22 cellular contexts compared by ENCODE assay signal in genomic region chr6:52696418-52696817, GRCh38. TPM values are rescaled to one million over a fixed set of nuclear protein-coding genes. Genes with fewer than 3 reads are reported as not detected.
A peak's percentile ranks its signal among the peaks of the same experiment; 100 is the strongest.
DNase-seq lines count a peak whose midpoint lies in the region; ATAC-seq and TF ChIP-seq lines count a peak whose summit lies in the region.
"Had no signal": no experiment of that assay in that cellular context is flagged by ENCODE, and none has a peak within 500 bp of the region (broad histone marks: within the 10 kb centered on the region; RNA-seq: fewer than 3 reads in every experiment).

No MANE protein-coding gene starts in this region.

- H3K4me2 ChIP-seq in Loucy (ENCODE audit: low read depth, low read length, poor library complexity, severe bottlenecking): no peak overlapping the region
- H3K4me2 ChIP-seq: GM23338 had no signal

- no peaks in the 10 kb centered on the region for H3K27me3 Mint-ChIP-seq in endodermal cell (ENCODE audit: insufficient read depth)

- TF ChIP-seq CTCF in Loucy (conservative IDR thresholded peaks at IDR 0.05; ENCODE audit: low read length) (peak; percentile 33; the same call in 1 of the 2 replicates), RWPE2 (IDR thresholded peaks at IDR 0.05; ENCODE audit: poor library complexity, severe bottlenecking) (peak; percentile 19), endodermal cell (conservative IDR thresholded peaks at IDR 0.05) (peak; percentile 44)

- H3K4me3 Mint-ChIP-seq in endodermal cell: no peak overlapping the region
- H3K4me3 Mint-ChIP-seq: GM23338 had no signal

- no peaks in the 10 kb centered on the region for H4K20me1 ChIP-seq in Loucy (ENCODE audit: insufficient read depth, low read length, poor library complexity, severe bottlenecking)

- no peaks in the 10 kb centered on the region for H3K79me2 ChIP-seq in Loucy (ENCODE audit: insufficient read depth, low read length)

- no peak overlapping the region for H3K27ac ChIP-seq in RWPE2 (ENCODE audit: poor library complexity, severe bottlenecking)
- H3K27ac ChIP-seq in endodermal cell (ENCODE audit: low read depth, low read length): no peak overlapping the region

- DNase-seq in ELR (ENCODE audit: low read depth) (peak; percentile 5), RWPE2 (ENCODE audit: low spot score) (no peak), endodermal cell (no peak), NCI-H1436 treated with DMSO at 0.1 percent for 48 hours (lab: John Stamatoyannopoulos, UW) (no peak), cerebellum (ENCODE audit: low spot score) (no peak)
- DNase-seq: BE2C; DMS53; EL; HCEC 1CT; NCI-H1105; NCI-H1694; NCI-H2081; NCI-H2171; NCI-H345; NCI-H524; NCI-H774; NK-92 treated with Interleukin-12 subunit alpha and Interleukin-12 subunit beta, amount 100 ng/mL, for 24 hours; T-helper 1 cell had no signal

- no peaks in the 10 kb centered on the region for H3K36me3 ChIP-seq in Loucy (ENCODE audit: insufficient read depth, low read length)
- no peaks in the 10 kb centered on the region for H3K36me3 ChIP-seq in RWPE2 (ENCODE audit: low read depth)
- no peaks in the 10 kb centered on the region for H3K36me3 ChIP-seq in endodermal cell (ENCODE audit: control insufficient read depth, insufficient read depth, low read length)
- H3K36me3 ChIP-seq: BE2C had no signal

- H3K9me3 ChIP-seq in Loucy (ENCODE audit: insufficient read depth, low read depth, low read length) (no peaks in the 10 kb centered on the region), RWPE2 (ENCODE audit: severe bottlenecking) (no peaks in the 10 kb centered on the region), endodermal cell (ENCODE audit: control insufficient read depth, low read length) (peaks cover 6% of the 10 kb centered on the region)
- H3K9me3 ChIP-seq: BE2C had no signal

- no peak overlapping the region for H3K27ac Mint-ChIP-seq in endodermal cell
- H3K27ac Mint-ChIP-seq: GM23338 had no signal

- no peaks in the 10 kb centered on the region for H3K36me3 Mint-ChIP-seq in endodermal cell (ENCODE audit: low read depth)

- H3K9me3 Mint-ChIP-seq in endodermal cell: no peaks in the 10 kb centered on the region
- H3K9me3 Mint-ChIP-seq: GM23338 had no signal

- no peak overlapping the region for H2AFZ ChIP-seq in Loucy (ENCODE audit: low read length)

- no peaks in the 10 kb centered on the region for H3K9me2 ChIP-seq in Loucy (replicated peaks; ENCODE audit: low read depth, low read length)

- H3K4me1 ChIP-seq in Loucy (ENCODE audit: insufficient read depth, low read length, poor library complexity, severe bottlenecking) (no peaks in the 10 kb centered on the region), RWPE2 (ENCODE audit: insufficient read depth, poor library complexity, severe bottlenecking) (no peaks in the 10 kb centered on the region), endodermal cell (ENCODE audit: control insufficient read depth, insufficient read depth, low read length) (peaks cover 2% of the 10 kb centered on the region)
- H3K4me1 ChIP-seq: BE2C had no signal

- no peaks in the 10 kb centered on the region for H3F3A ChIP-seq in Loucy (ENCODE audit: low read depth)

- WGBS in endodermal cell (ENCODE audit: insufficient coverage in 1 of 2, insufficient read length in 1 of 2), 2 experiments: 80 to 83% methylated on average over 1 to 4 of the region's 4 CpGs

- ATAC-seq in RWPE2 (ENCODE audit: low read depth) (no peak), GM19452 (IDR thresholded peaks at IDR 0.05; ENCODE audit: unreplicated experiment) (no peak), GM19035 (IDR thresholded peaks at IDR 0.05; ENCODE audit: unreplicated experiment) (no peak)
- ATAC-seq: GM23338 had no signal

- H3K4me3 ChIP-seq in Loucy (ENCODE audit: low read length, poor library complexity, severe bottlenecking) (no peak overlapping the region), RWPE2 (ENCODE audit: severe bottlenecking) (no peak overlapping the region), endodermal cell (ENCODE audit: low read length) (no peak overlapping the region)
- H3K4me3 ChIP-seq: GM23338 had no signal

- H3K9ac ChIP-seq in Loucy (ENCODE audit: low read depth, low read length, poor library complexity, severe bottlenecking) (no peak overlapping the region), endodermal cell (ENCODE audit: extremely low read depth, low read length, poor library complexity, severe bottlenecking) (no peak overlapping the region)

- no peaks in the 10 kb centered on the region for H3K27me3 ChIP-seq in Loucy (ENCODE audit: insufficient read depth, low read length, poor library complexity, severe bottlenecking)
- no peaks in the 10 kb centered on the region for H3K27me3 ChIP-seq in RWPE2 (ENCODE audit: insufficient read depth, poor library complexity, severe bottlenecking)
- no peaks in the 10 kb centered on the region for H3K27me3 ChIP-seq in endodermal cell (ENCODE audit: control insufficient read depth, insufficient read depth, low read length, poor library complexity, severe bottlenecking)
- H3K27me3 ChIP-seq: BE2C had no signal

- H3K4me1 Mint-ChIP-seq in endodermal cell: peaks cover 18% of the 10 kb centered on the region

RNA-seq across cellular contexts. Expression of gene TMEM14A, which starts 25.5 kb away (rescaled TPM):
- total RNA-seq in endodermal cell (10 to 100 TPM in 1 of 2 donors, 1 to 10 TPM in 1; 9.2 to 12.6 TPM), cerebellum (44.6 TPM)
- 32.7 TPM for polyA plus RNA-seq in endodermal cell (2013, experiment 1 of 2)
- polyA plus RNA-seq in endodermal cell (2013, experiment 2 of 2): 30.0 TPM
